Comparison of ENCODE assay signal across 31 cellular contexts in the genomic region with DNA sequence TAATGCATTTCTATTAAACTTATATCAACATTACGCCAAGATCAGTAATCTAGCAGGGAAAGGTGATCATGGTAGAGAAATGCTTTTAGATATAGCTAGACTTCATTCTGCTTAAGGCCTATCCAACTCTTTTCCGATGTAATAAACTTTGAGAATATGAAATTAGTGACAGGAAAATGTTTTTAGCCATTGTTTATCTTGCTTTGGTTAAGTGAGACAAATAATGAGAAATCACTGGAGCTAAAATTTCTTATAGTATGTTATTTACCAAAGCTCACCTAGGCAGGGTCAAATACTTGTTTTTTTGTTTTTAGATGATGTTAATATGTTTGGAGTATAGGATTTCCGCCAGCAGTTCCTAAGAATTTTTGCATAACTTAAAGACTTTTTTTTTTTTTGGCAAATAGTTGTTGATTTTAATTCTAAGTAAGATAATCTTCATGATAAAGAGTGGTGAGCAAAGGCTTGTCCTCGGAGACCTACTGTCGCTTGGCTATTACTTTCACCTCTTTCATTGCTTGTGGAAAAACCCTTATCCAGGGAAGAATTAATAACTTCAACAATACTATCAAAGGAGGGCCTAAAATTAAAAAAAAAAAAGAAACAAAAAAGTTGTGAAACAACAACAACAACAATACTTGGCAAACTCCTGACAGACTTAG.
"Had no signal": no experiment of that assay in that cellular context is flagged by ENCODE, and none has a peak within 500 bp of the region (broad histone marks: within the 10 kb centered on the region; RNA-seq: fewer than 3 reads in every experiment).

No MANE protein-coding gene starts in this region.

- H3K27me3 ChIP-seq: colonic mucosa, gastroesophageal sphincter, hepatocyte, pancreas, uterus had no signal

- H3K36me3 Mint-ChIP-seq: activated naive CD8-positive, alpha-beta T cell had no signal

- FAIRE-seq: bronchial epithelial cell, endothelial cell of umbilical vein, islet of Langerhans, pancreas had no signal

- H3K4me1 ChIP-seq: colonic mucosa, left ventricle myocardium inferior, pancreas, prostate gland, uterus had no signal

- DNase-seq: activated CD4-positive, alpha-beta T cell treated with anti-CD3 and anti-CD28 coated beads for 4 hours; activated CD4-positive, alpha-beta T cell treated with anti-CD3 and anti-CD28 coated beads, Interleukin-2, amount 50 U/mL, for 4 hours; activated effector memory CD4-positive, alpha-beta T cell treated with Interleukin-2 at 50 U/mL for 16 hours; activated naive CD4-positive, alpha-beta T cell treated with Interleukin-2 at 50 U/mL for 16 hours; activated T-cell treated with anti-CD3 and anti-CD28 coated beads for 4 hours; activated T-cell treated with anti-CD3 and anti-CD28 coated beads, Interleukin-2, amount 50 U/mL, for 72 hours; anterior cingulate cortex; colonic mucosa; effector CD8-positive, alpha-beta T cell; left ventricle myocardium inferior; mesendoderm; nucleus accumbens; pancreas; retina; stimulated activated CD4-positive, alpha-beta T cell treated with anti-CD3 and anti-CD28 coated beads, Interleukin-12 subunit alpha, Interleukin-12 subunit beta, amount 100 ng/mL, for 4 hours; stimulated activated CD4-positive, alpha-beta T cell treated with anti-CD3 and anti-CD28 coated beads, Interleukin-4, amount 100 ng/mL, for 1 hour; trophoblast cell; uterus had no signal

- H3K9me3 ChIP-seq: colonic mucosa, pancreas, prostate gland, thoracic aorta, uterus had no signal

- H3K4me3 ChIP-seq: colonic mucosa, gastroesophageal sphincter, hepatocyte, left ventricle myocardium inferior, lung, pancreas, prostate gland, skin epidermis, thoracic aorta, uterus had no signal

- H3K27ac Mint-ChIP-seq: activated naive CD8-positive, alpha-beta T cell; activated T-cell treated with anti-CD3 and anti-CD28 coated beads, Interleukin-2, amount 50 U/mL, for 72 hours; stimulated activated naive CD8-positive, alpha-beta T cell treated with anti-CD3 and anti-CD28 coated beads, Interleukin-15, Interleukin-2, amounts not matched to agents 100 ng/mL and 50 ng/mL, for 24 hours had no signal

- H2AFZ ChIP-seq: hepatocyte had no signal

- H3K4me3 Mint-ChIP-seq: activated naive CD8-positive, alpha-beta T cell; activated T-cell treated with anti-CD3 and anti-CD28 coated beads, Interleukin-2, amount 50 U/mL, for 72 hours; central memory CD8-positive, alpha-beta T cell; stimulated activated naive CD8-positive, alpha-beta T cell treated with anti-CD3 and anti-CD28 coated beads, Interleukin-15, Interleukin-2, amounts not matched to agents 100 ng/mL and 50 ng/mL, for 24 hours had no signal

- H3K4me1 Mint-ChIP-seq: central memory CD8-positive, alpha-beta T cell had no signal

- ATAC-seq: activated T-cell treated with anti-CD3 and anti-CD28 coated beads, Interleukin-2, amount 50 U/mL, for 72 hours; gastroesophageal sphincter; pancreas; sciatic nerve had no signal

- H3K4me2 ChIP-seq: hepatocyte had no signal

- H3K27me3 Mint-ChIP-seq: activated naive CD8-positive, alpha-beta T cell; central memory CD8-positive, alpha-beta T cell; stimulated activated naive CD8-positive, alpha-beta T cell treated with anti-CD3 and anti-CD28 coated beads, Interleukin-15, Interleukin-2, amounts not matched to agents 100 ng/mL and 50 ng/mL, for 24 hours had no signal

- H3K36me3 ChIP-seq: colonic mucosa, gastroesophageal sphincter, pancreas, prostate gland, thoracic aorta, uterus had no signal

- H3K9me3 Mint-ChIP-seq: activated T-cell treated with anti-CD3 and anti-CD28 coated beads, Interleukin-2, amount 50 U/mL, for 72 hours had no signal

- H3K27ac ChIP-seq: colonic mucosa, gastroesophageal sphincter, hepatocyte, left ventricle myocardium inferior, pancreas, prostate gland, skin epidermis, thoracic aorta, uterus had no signal
